ENCODE assay signal across 8 cellular contexts in the genomic region with DNA sequence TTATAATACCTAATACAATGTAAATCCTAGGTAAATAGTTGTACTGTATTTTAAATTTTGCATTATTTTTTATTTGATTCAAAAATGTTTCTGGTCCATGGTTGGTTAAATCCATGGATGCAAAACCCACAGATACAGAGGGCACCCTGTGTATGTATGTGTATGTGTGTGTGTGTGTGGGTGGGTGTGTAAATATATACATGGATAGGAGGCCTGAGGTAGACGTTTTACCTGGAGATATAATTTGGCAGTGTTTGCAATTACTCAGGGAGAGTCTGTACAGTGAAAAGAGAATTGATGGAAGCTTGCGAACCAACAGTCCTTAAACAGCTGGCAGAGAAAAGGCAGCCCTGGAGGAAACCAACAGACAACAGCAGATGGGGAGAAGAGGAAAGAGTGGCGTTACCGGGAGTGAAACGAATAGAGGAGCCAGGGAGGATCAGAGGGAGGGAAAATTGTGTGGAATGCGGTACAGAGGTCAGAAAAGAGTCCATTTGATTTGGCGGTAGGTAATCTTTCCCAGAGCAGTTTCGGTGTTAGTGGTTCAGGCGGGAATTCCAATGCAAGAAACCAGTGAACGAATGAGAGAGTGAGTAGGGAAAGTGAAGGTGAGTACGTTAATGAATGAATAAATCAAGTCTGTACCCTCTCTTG. TPM values are rescaled to one million over a fixed set of nuclear protein-coding genes. Genes with fewer than 3 reads are reported as not detected.
A peak's percentile ranks its signal among the peaks of the same experiment; 100 is the strongest.
DNase-seq lines count a peak whose midpoint lies in the region; ATAC-seq and TF ChIP-seq lines count a peak whose summit lies in the region.

No MANE protein-coding gene starts in this region.

- no peak for TF ChIP-seq CTCF in type B pancreatic cell (conservative IDR thresholded peaks at IDR 0.05)

- peak overlapping the region; percentile 87 for H3K27ac ChIP-seq in cingulate gyrus (ENCODE audit: low read depth, low read length)

- peak overlapping the region; percentile 99 for H3K27ac Mint-ChIP-seq in activated CD4-positive, alpha-beta T cell treated with anti-CD3 and anti-CD28 coated beads, Interleukin-2, amount 10 ng/mL, durations not matched to agents 7 days and 5 days
- H3K27ac Mint-ChIP-seq in type B pancreatic cell: peak overlapping the region; percentile 97

- intact Hi-C loops in posterior vena cava (cut with DNase I): loop anchor here in 1 of 2 donors (2.0 kb wide), 1 partner anchor 27 kb away; no protein-coding TSS in a partner anchor

- no peaks in the 10 kb centered on the region for H3K9me3 Mint-ChIP-seq in activated CD4-positive, alpha-beta T cell treated with anti-CD3 and anti-CD28 coated beads, Interleukin-2, amount 10 ng/mL, durations not matched to agents 7 days and 5 days
- H3K9me3 Mint-ChIP-seq in type B pancreatic cell: no peaks in the 10 kb centered on the region

- peaks cover 20% of the 10 kb centered on the region for H3K36me3 Mint-ChIP-seq in activated CD4-positive, alpha-beta T cell treated with anti-CD3 and anti-CD28 coated beads, Interleukin-2, amount 10 ng/mL, durations not matched to agents 7 days and 5 days (ENCODE audit: low read depth)
- peaks cover 18% of the 10 kb centered on the region for H3K36me3 Mint-ChIP-seq in type B pancreatic cell

- CTCF ChIA-PET in activated CD4-positive, alpha-beta T cell treated with anti-CD3 and anti-CD28 coated beads, Interleukin-2, amount 10 ng/mL, durations not matched to agents 7 days and 5 days (lab: Charles Lee): interaction anchor here (0.8 to 2.3 kb wide), 3 partner anchors 8 to 55 kb away, joined by 3 to 8 read pairs (median 6); no protein-coding TSS in a partner anchor

- DNase-seq in activated CD4-positive, alpha-beta T cell treated with anti-CD3 and anti-CD28 coated beads, Interleukin-2, amount 10 ng/mL, durations not matched to agents 7 days and 5 days: no peak
- no peak for DNase-seq in activated CD4-positive, alpha-beta T cell treated with anti-CD3 and anti-CD28 coated beads, Interleukin-2, amount 50 U/mL, for 48 hours
- DNase-seq in NCI-H82 (lab: John Stamatoyannopoulos, UW): peak; percentile 76
- DNase-seq in medulla oblongata (ENCODE audit: extremely low spot score): peak; percentile 9
- DNase-seq in type B pancreatic cell (ENCODE audit: extremely low spot score, unreplicated experiment): no peak
- DNase-seq in posterior vena cava (ENCODE audit: low spot score): no peak

- peak overlapping the region; percentile 95 for H3K4me3 Mint-ChIP-seq in activated CD4-positive, alpha-beta T cell treated with anti-CD3 and anti-CD28 coated beads, Interleukin-2, amount 10 ng/mL, durations not matched to agents 7 days and 5 days
- peak overlapping the region; percentile 100 for H3K4me3 Mint-ChIP-seq in type B pancreatic cell

- H3K27me3 Mint-ChIP-seq in activated CD4-positive, alpha-beta T cell treated with anti-CD3 and anti-CD28 coated beads, Interleukin-2, amount 10 ng/mL, durations not matched to agents 7 days and 5 days: peaks cover 3% of the 10 kb centered on the region
- H3K27me3 Mint-ChIP-seq in type B pancreatic cell: peaks cover 4% of the 10 kb centered on the region

- H3K4me1 Mint-ChIP-seq in activated CD4-positive, alpha-beta T cell treated with anti-CD3 and anti-CD28 coated beads, Interleukin-2, amount 10 ng/mL, durations not matched to agents 7 days and 5 days: peaks cover 43% of the 10 kb centered on the region
- H3K4me1 Mint-ChIP-seq in type B pancreatic cell (ENCODE audit: unreplicated experiment): peaks cover 23% of the 10 kb centered on the region

- ATAC-seq in HG03025 (IDR thresholded peaks at IDR 0.05; ENCODE audit: low FRiP score, unreplicated experiment): no peak

- POLR2A ChIA-PET in activated CD4-positive, alpha-beta T cell treated with anti-CD3 and anti-CD28 coated beads, Interleukin-2, amount 10 ng/mL, durations not matched to agents 7 days and 5 days (lab: Charles Lee): no interaction called here

RNA-seq across cellular contexts. Expression of gene NBL1, which starts 47.9 kb away (rescaled TPM):
- 10 to 100 TPM; 17.5 to 22.0 TPM for total RNA-seq in activated CD4-positive, alpha-beta T cell treated with anti-CD3 and anti-CD28 coated beads, Interleukin-2, amount 10 ng/mL, durations not matched to agents 7 days and 5 days
- total RNA-seq in type B pancreatic cell (ENCODE audit: low replicate concordance) (69.9 and 142 TPM in 2 replicates), posterior vena cava (100 to 1,000 TPM; 137 to 186 TPM)

Comparison
In these comparisons a context has a peak if more than half of its experiments do, and no peak if none do; other contexts are left out.
1. DNase-seq: peak in NCI-H82 (single experiment) and medulla oblongata (single experiment); none in activated CD4-positive, alpha-beta T cell treated with anti-CD3 and anti-CD28 coated beads, Interleukin-2, amount 10 ng/mL, durations not matched to agents 7 days and 5 days (single experiment), activated CD4-positive, alpha-beta T cell treated with anti-CD3 and anti-CD28 coated beads, Interleukin-2, amount 50 U/mL, for 48 hours (0 of 2), type B pancreatic cell (single experiment) and posterior vena cava (single experiment).